8 cellular contexts compared by ENCODE assay signal in the genomic region with DNA sequence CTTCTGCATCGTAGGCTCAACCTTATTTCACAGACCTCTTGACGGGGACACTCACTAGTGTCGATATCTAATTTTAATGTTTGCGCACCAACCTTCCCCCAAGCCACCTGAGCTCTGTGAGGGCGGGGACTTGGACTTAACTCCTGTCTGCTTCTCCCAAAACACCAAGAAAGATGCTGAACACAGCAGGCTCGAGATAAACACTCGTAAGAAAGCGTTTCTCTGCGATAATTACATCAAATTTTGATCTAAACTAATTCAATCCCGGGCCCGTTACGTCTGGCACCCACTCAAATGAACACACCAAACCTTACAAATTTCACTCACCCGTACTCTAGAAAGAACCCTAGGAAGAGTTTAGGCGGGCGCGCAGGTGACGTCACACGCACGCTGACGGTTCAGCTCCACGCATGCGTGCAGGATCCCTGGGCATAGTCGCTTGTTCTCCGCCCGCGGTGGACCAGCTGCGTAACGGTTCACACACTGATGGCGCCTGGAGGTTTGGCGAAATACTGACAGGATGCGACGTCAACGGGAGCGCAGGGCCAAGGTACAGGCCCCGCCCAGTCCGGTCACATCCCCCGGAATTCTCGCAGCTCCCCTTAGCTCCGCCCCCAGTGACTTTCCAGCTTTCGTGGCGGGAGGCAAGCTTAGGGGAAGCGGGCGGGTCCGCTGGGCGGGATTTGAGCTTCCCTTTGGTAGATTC. TPM values are rescaled to one million over a fixed set of nuclear protein-coding genes. Genes with fewer than 3 reads are reported as not detected.
DNase-seq lines count a peak whose midpoint lies in the region; ATAC-seq and TF ChIP-seq lines count a peak whose summit lies in the region.

Gene POT1 (minus strand): TSS at position 359 of the 706 bp plus-strand sequence. CDS start 32,652 bp downstream, outside the sequence.

- peaks cover 20 to 25% (median 25%) of the 10 kb centered on the region in 3 donors for H3K4me1 Mint-ChIP-seq in IgD-negative memory B cell

- peaks cover 7% of the 10 kb centered on the region for H3K4me1 ChIP-seq in mononuclear cell (ENCODE audit: insufficient read depth, low read length)

- no peak for TF ChIP-seq CTCF in epithelial cell of esophagus (IDR thresholded peaks at IDR 0.05; ENCODE audit: insufficient read depth, low read depth, low read length, missing control alignments)

- peak within 1 kb of the TSS; percentile 76 to 98 (median 96) for H3K27ac Mint-ChIP-seq in IgD-negative memory B cell

- no peaks in the 10 kb centered on the region for H3K9me3 ChIP-seq in mononuclear cell (ENCODE audit: low read depth, low read length)

- peaks cover 2% of the 10 kb centered on the region for H3K36me3 Mint-ChIP-seq in IgD-negative memory B cell

- DNase-seq in DMS 273 treated with DMSO at 0.1 percent for 48 hours (lab: John Stamatoyannopoulos, UW) (peak; percentile 99), OCI-M2 (lab: John Stamatoyannopoulos, UW; ENCODE audit: unreplicated experiment) (peak; percentile 98), activated T-cell treated with anti-CD3 and anti-CD28 coated beads for 4 hours (peak; percentile 96), epithelial cell of esophagus (ENCODE audit: low read depth) (peak; percentile 99)
- peak; percentile 95 to 96 for DNase-seq in stimulated activated CD8-positive, alpha-beta memory T cell treated with anti-CD3 and anti-CD28 coated beads, Interleukin-4, amount 100 ng/mL, for 1 hour (ENCODE audit: low read depth in 2 of 2, low spot score in 1 of 2)

- ATAC-seq in GM21529 (IDR thresholded peaks at IDR 0.05; ENCODE audit: unreplicated experiment) = peak; percentile 100

- no peaks in the 10 kb centered on the region for H3K9me3 Mint-ChIP-seq in IgD-negative memory B cell

- H3K4me3 Mint-ChIP-seq in IgD-negative memory B cell = peak within 1 kb of the TSS; percentile 89 to 98 (median 95)

- H3K27me3 ChIP-seq in mononuclear cell (ENCODE audit: insufficient read depth, low read length) = no peaks in the 10 kb centered on the region

- H3K4me3 ChIP-seq in epithelial cell of esophagus (ENCODE audit: low read length) (peak within 1 kb of the TSS; percentile 82), mononuclear cell (ENCODE audit: low read length) (peak within 1 kb of the TSS; percentile 69)

- H3K27me3 Mint-ChIP-seq in IgD-negative memory B cell = no peaks in the 10 kb centered on the region

RNA-seq across cellular contexts. Expression of gene POT1, which starts in this region (rescaled TPM):
- polyA plus RNA-seq in IgD-negative memory B cell = 18.6 TPM
- total RNA-seq in mononuclear cell = 14.5 TPM

Comparison
In these comparisons a context has a peak if more than half of its experiments do, and no peak if none do; other contexts are left out.
1. Peak in every context shown above with its lines: DNase-seq, ATAC-seq and H3K4me3 ChIP-seq.